ENCODE assay signal across 8 cellular contexts in genomic region chr20:53578492-53579222, GRCh38. TPM values are rescaled to one million over a fixed set of nuclear protein-coding genes. Genes with fewer than 3 reads are reported as not detected.
DNase-seq lines count a peak whose midpoint lies in the region; ATAC-seq and TF ChIP-seq lines count a peak whose summit lies in the region.

No MANE protein-coding gene starts in this region.

- H3K4me1 Mint-ChIP-seq in activated T-cell treated with anti-CD3 and anti-CD28 coated beads, Interleukin-2, amount 50 U/mL, for 24 hours (ENCODE audit: low read depth), result peaks cover 93% of the 10 kb centered on the region
- peaks cover 49 to 76% of the 10 kb centered on the region in 2 donors for H3K4me1 Mint-ChIP-seq in natural killer cell treated with Interleukin-12 subunit alpha and Interleukin-12 subunit beta and Interleukin-15 and Interleukin-18, amount 100 ng/mL, for 72 hours (ENCODE audit: low read depth in 2 of 2)

- peak overlapping the region; percentile 95 for H3K4me2 ChIP-seq in fibroblast of lung (ENCODE audit: extremely low read depth, insufficient read depth, low read length)

- no peaks in the 10 kb centered on the region for H3K9me3 ChIP-seq in fibroblast of lung (ENCODE audit: control insufficient read depth, insufficient read depth, low read depth, low read length)

- no peaks in the 10 kb centered on the region for H3K27me3 Mint-ChIP-seq in activated T-cell treated with anti-CD3 and anti-CD28 coated beads, Interleukin-2, amount 50 U/mL, for 24 hours
- no peaks in the 10 kb centered on the region for H3K27me3 Mint-ChIP-seq in natural killer cell treated with Interleukin-12 subunit alpha and Interleukin-12 subunit beta and Interleukin-15 and Interleukin-18, amount 100 ng/mL, for 72 hours

- peaks cover 26% of the 10 kb centered on the region for H3K4me1 ChIP-seq in fibroblast of lung (ENCODE audit: control insufficient read depth, extremely low read depth, insufficient read depth, low read length)
- H3K4me1 ChIP-seq in urinary bladder (ENCODE audit: insufficient read depth), result no peaks in the 10 kb centered on the region

- TF ChIP-seq RAD21 in Ishikawa (IDR thresholded peaks at IDR 0.05; ENCODE audit: low read depth), result peak; percentile 83

- peak overlapping the region; percentile 45 for H3K9ac ChIP-seq in fibroblast of lung (ENCODE audit: insufficient read depth, low read length)

- peak overlapping the region; percentile 81 for H3K4me3 Mint-ChIP-seq in activated T-cell treated with anti-CD3 and anti-CD28 coated beads, Interleukin-2, amount 50 U/mL, for 24 hours
- peak overlapping the region; percentile 89 for H3K4me3 Mint-ChIP-seq in natural killer cell treated with Interleukin-12 subunit alpha and Interleukin-12 subunit beta and Interleukin-15 and Interleukin-18, amount 100 ng/mL, for 72 hours

- ATAC-seq in GM18511 (IDR thresholded peaks at IDR 0.05; ENCODE audit: unreplicated experiment), result peak; percentile 42
- ATAC-seq in natural killer cell treated with Interleukin-12 subunit alpha and Interleukin-12 subunit beta and Interleukin-15 and Interleukin-18, amount 100 ng/mL, for 72 hours, result peak; percentile 60 to 76

- no peak for TF ChIP-seq EP300 in Ishikawa (IDR thresholded peaks at IDR 0.05; ENCODE audit: borderline replicate concordance)

- peaks cover 93% of the 10 kb centered on the region for H3K36me3 Mint-ChIP-seq in activated T-cell treated with anti-CD3 and anti-CD28 coated beads, Interleukin-2, amount 50 U/mL, for 24 hours (ENCODE audit: low read depth)
- peaks cover 50% of the 10 kb centered on the region for H3K36me3 Mint-ChIP-seq in natural killer cell treated with Interleukin-12 subunit alpha and Interleukin-12 subunit beta and Interleukin-15 and Interleukin-18, amount 100 ng/mL, for 72 hours

- H3K4me3 ChIP-seq in fibroblast of lung (replicated peaks in 1 of 4; ENCODE audit: control extremely low read depth in 1 of 4, insufficient read depth in 1 of 4, low read depth in 3 of 4, low read length in 4 of 4), result peak overlapping the region; percentile 21 to 50 (median 28)
- no peak overlapping the region for H3K4me3 ChIP-seq in urinary bladder (ENCODE audit: low read depth, low read length)

- TF ChIP-seq CTCF in AG09319 (IDR thresholded peaks at IDR 0.05; ENCODE audit: low read depth, low read length) (peak; percentile 66), fibroblast of lung (conservative IDR thresholded peaks at IDR 0.05 in 1 of 2, IDR thresholded peaks at IDR 0.05 in 1 of 2; ENCODE audit: low read depth in 1 of 2, low read length in 2 of 2) (peak; percentile 73 to 74)

- 8% methylated on average over 10 of the region's 10 CpGs for WGBS in urinary bladder

- peaks cover 90% of the 10 kb centered on the region for H3K79me2 ChIP-seq in fibroblast of lung (ENCODE audit: control insufficient read depth, insufficient read depth, low read length)

- H3K27ac ChIP-seq in fibroblast of lung (ENCODE audit: insufficient read depth, low read length) (peak overlapping the region; percentile 45), urinary bladder (ENCODE audit: low read depth) (peak overlapping the region; percentile 39)

- peak overlapping the region; percentile 94 for H3K27ac Mint-ChIP-seq in activated T-cell treated with anti-CD3 and anti-CD28 coated beads, Interleukin-2, amount 50 U/mL, for 24 hours
- peak overlapping the region; percentile 92 to 99 for H3K27ac Mint-ChIP-seq in natural killer cell treated with Interleukin-12 subunit alpha and Interleukin-12 subunit beta and Interleukin-15 and Interleukin-18, amount 100 ng/mL, for 72 hours

- H3K9me3 Mint-ChIP-seq in activated T-cell treated with anti-CD3 and anti-CD28 coated beads, Interleukin-2, amount 50 U/mL, for 24 hours, result no peaks in the 10 kb centered on the region
- H3K9me3 Mint-ChIP-seq in natural killer cell treated with Interleukin-12 subunit alpha and Interleukin-12 subunit beta and Interleukin-15 and Interleukin-18, amount 100 ng/mL, for 72 hours, result no peaks in the 10 kb centered on the region

- H3K36me3 ChIP-seq in fibroblast of lung (ENCODE audit: control insufficient read depth, insufficient read depth, low read length) (peaks cover 27% of the 10 kb centered on the region), urinary bladder (ENCODE audit: insufficient read depth) (peaks cover 2% of the 10 kb centered on the region)

- H4K20me1 ChIP-seq in fibroblast of lung (ENCODE audit: control insufficient read depth, extremely low read depth, insufficient read depth, low read length), result no peaks in the 10 kb centered on the region

- no peaks in the 10 kb centered on the region for H3K27me3 ChIP-seq in fibroblast of lung (ENCODE audit: control insufficient read depth, insufficient read depth, low read length)

- DNase-seq in AG09319 (ENCODE audit: extremely low read depth, low read depth) (peak; percentile 82), NOMO-1 treated with dmso at 0.1 percent for 144 hours (lab: John Stamatoyannopoulos, UW; ENCODE audit: unreplicated experiment) (peak; percentile 58), fibroblast of lung (ENCODE audit: low read depth in 2 of 2) (peak; percentile 78 to 95)
- DNase-seq in activated T-cell treated with anti-CD3 and anti-CD28 coated beads, Interleukin-2, amount 50 U/mL, for 24 hours, result peak; percentile 37
- DNase-seq in natural killer cell treated with Interleukin-12 subunit alpha and Interleukin-12 subunit beta and Interleukin-15 and Interleukin-18, amount 100 ng/mL, for 72 hours (ENCODE audit: low spot score), result peak; percentile 73

- no peak overlapping the region for H2AFZ ChIP-seq in fibroblast of lung (ENCODE audit: low read length)

TF ChIP-seq in Ishikawa, 13 proteins besides CTCF, POLR2A, EP300 and RAD21:
- no peak for TF ChIP-seq ZBTB7A (IDR thresholded peaks at IDR 0.05; ENCODE audit: low read depth)
- peak; percentile 21; the same call in 1 of the 2 replicates for TF ChIP-seq CEBPB (IDR thresholded peaks at IDR 0.05)

RNA-seq across cellular contexts. Expression of gene ZNF217, which starts 15.0 kb away (rescaled TPM):
- total RNA-seq in fibroblast of lung, result 13.4 and 22.0 TPM in 2 replicates
- 12.1 and 14.5 TPM in 2 replicates for polyA plus RNA-seq in fibroblast of lung
- polyA plus RNA-seq in fibroblast of lung (2012), result 11.2 and 15.3 TPM in 2 replicates
- polyA minus RNA-seq in fibroblast of lung (ENCODE audit: low replicate concordance), result 17.7 and 23.5 TPM in 2 replicates
- total RNA-seq in natural killer cell treated with Interleukin-12 subunit alpha and Interleukin-12 subunit beta and Interleukin-15 and Interleukin-18, amount 100 ng/mL, for 72 hours, result 10 to 100 TPM; 39.9 to 48.0 TPM
- total RNA-seq in urinary bladder, result 30.2 TPM
- 21.4 TPM for polyA plus RNA-seq in urinary bladder
